Comparison of ENCODE assay signal across 8 cellular contexts in the genomic region with DNA sequence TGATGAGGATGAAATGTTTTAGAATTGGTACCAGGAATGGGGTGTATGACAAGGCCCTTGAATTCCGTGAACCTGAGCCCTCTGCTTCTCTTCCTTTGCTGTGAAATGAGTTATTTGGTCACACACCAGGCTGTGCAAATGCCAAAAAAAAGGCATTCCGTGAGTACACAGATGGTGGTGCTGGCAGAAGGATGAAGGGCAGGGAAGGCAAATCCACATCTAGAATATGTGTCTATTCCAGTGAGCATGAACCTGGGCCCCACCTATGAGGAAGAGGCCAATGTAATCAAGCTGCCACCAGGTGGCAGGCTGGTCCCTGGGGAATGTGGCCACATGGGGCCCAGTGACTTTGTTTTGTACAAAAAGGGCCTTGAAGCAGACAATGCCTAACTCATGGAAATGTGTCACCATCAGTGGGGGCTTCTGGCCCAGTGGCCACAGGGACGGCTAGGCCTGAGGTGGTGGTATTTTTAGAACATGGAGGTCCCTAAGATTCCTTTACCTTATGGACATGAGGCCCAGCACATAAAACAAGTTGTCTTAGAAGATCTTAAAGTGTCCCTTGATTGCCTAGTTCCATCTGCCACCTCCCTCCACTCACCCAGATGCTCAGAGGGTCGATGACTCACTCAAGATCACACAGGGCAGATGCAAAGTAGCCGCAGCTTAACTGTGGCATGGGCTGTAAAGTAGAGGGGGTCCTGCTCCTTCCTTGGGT. TPM values are rescaled to one million over a fixed set of nuclear protein-coding genes. Genes with fewer than 3 reads are reported as not detected.
DNase-seq lines count a peak whose midpoint lies in the region; ATAC-seq and TF ChIP-seq lines count a peak whose summit lies in the region.

No MANE protein-coding gene starts in this region.

- WGBS in psoas muscle, 3 donors, result 68 to 74% (median 69%) methylated on average over 5 of the region's 5 CpGs

- peak; percentile 70 for TF ChIP-seq CTCF in psoas muscle (IDR thresholded peaks at IDR 0.05)

- H3K36me3 ChIP-seq in SJSA1, result no peaks in the 10 kb centered on the region
- no peaks in the 10 kb centered on the region for H3K36me3 ChIP-seq in psoas muscle (ENCODE audit: insufficient read depth in 1 of 2, low read depth in 1 of 2)

- H3K9me3 ChIP-seq in SJSA1 (replicated peaks) (0 out of 2 replicates have a peak, but pooled peaks cover 4% of the 10 kb centered on the region), psoas muscle (no peaks in the 10 kb centered on the region)

- H3K27me3 ChIP-seq in SJSA1 (replicated peaks) (no peaks in the 10 kb centered on the region), psoas muscle (ENCODE audit: insufficient read depth in 3 of 3, low read length in 2 of 3) (peaks cover 0 to 17% (median 0%) of the 10 kb centered on the region in 3 donors)

- H3K4me3 ChIP-seq in SJSA1 (no peak overlapping the region), psoas muscle (no peak overlapping the region)

- peaks cover 15% of the 10 kb centered on the region for H3K4me1 ChIP-seq in SJSA1 (replicated peaks)
- peaks cover 6% of the 10 kb centered on the region for H3K4me1 ChIP-seq in psoas muscle

- DNase-seq in DMS 273 (lab: John Stamatoyannopoulos, UW; ENCODE audit: unreplicated experiment) (peak; percentile 73), HuH-7 (ENCODE audit: low spot score) (peak; percentile 88), SJSA1 (ENCODE audit: low read depth in 1 of 2, low spot score in 2 of 2) (peak; percentile 74 to 75), glomerular endothelial cell (ENCODE audit: extremely low read depth, low read depth, low spot score) (peak; percentile 56), psoas muscle (peak; percentile 58 to 73), NCI-H187 (lab: John Stamatoyannopoulos, UW) (no peak)
- DNase-seq in activated naive CD4-positive, alpha-beta T cell (lab: John Stamatoyannopoulos, UW), result peak; percentile 30 to 75 (median 56)

- H3K27ac ChIP-seq in SJSA1 (no peak overlapping the region), psoas muscle (no peak overlapping the region)

- intact Hi-C loops in psoas muscle (cut with DNase I), result loop anchor here (1.0 to 5.0 kb wide), 4 partner anchors 36 to 94 kb away; a partner anchor contains a TSS

- peak; percentile 44 to 59 (median 50) for ATAC-seq in psoas muscle
- ATAC-seq in HG02763 (IDR thresholded peaks at IDR 0.05; ENCODE audit: unreplicated experiment), result no peak

RNA-seq across cellular contexts. Expression of a gene that starts 3.9 kb away (rescaled TPM):
- total RNA-seq in SJSA1 (2014; rRNA removed; shearing (Covaris generic)), result 9.2 and 9.5 TPM in 2 replicates
- 18.8 and 26.4 TPM in 2 replicates for total RNA-seq in glomerular endothelial cell
- total RNA-seq in psoas muscle, result 1 to 10 TPM; 5.7 to 9.8 (median 8.2) TPM
- 10 to 100 TPM in 1 of 3 donors, 1 to 10 TPM in 2; 6.1 to 13.8 (median 8.8) TPM for polyA plus RNA-seq in psoas muscle

RNA-seq across cellular contexts. Expression of a gene that starts 5.7 kb away (rescaled TPM):
- 3.4 and 16.2 TPM in 2 replicates for total RNA-seq in SJSA1 (2014; rRNA removed; shearing (Covaris generic))
- 12.0 and 18.8 TPM in 2 replicates for total RNA-seq in glomerular endothelial cell
- total RNA-seq in psoas muscle, result 1 to 10 TPM; 1.3 to 2.9 (median 2.1) TPM
- 10 to 100 TPM in 1 of 3 donors, 1 to 10 TPM in 1, under 1 TPM in 1; 0.38 to 75.0 (median 1.3) TPM for polyA plus RNA-seq in psoas muscle

RNA-seq across cellular contexts. Expression of a gene that starts 34.3 kb away (rescaled TPM):
- 1.9 and 4.5 TPM in 2 replicates for total RNA-seq in SJSA1 (2014; rRNA removed; shearing (Covaris generic))
- total RNA-seq in glomerular endothelial cell (1.8 and 2.5 TPM in 2 replicates), psoas muscle (under 1 TPM; 0.17 to 0.88 (median 0.54) TPM)
- 1 to 10 TPM; 1.4 to 2.6 (median 1.5) TPM for polyA plus RNA-seq in psoas muscle

RNA-seq across cellular contexts. Expression of a gene that starts 34.4 kb away (rescaled TPM):
- total RNA-seq in SJSA1 (2014; rRNA removed; shearing (Covaris generic)), result 46.2 and 48.6 TPM in 2 replicates
- total RNA-seq in glomerular endothelial cell, result 25.1 and 26.9 TPM in 2 replicates
- 10 to 100 TPM in 3 of 4 donors, 1 to 10 TPM in 1; 4.3 to 68.7 (median 17.7) TPM for total RNA-seq in psoas muscle
- polyA plus RNA-seq in psoas muscle, result 100 to 1,000 TPM in 1 of 3 donors, 10 to 100 TPM in 2; 50.8 to 156 (median 71.3) TPM

RNA-seq across cellular contexts. Expression of a gene that starts 34.4 kb away (rescaled TPM):
- total RNA-seq in SJSA1 (2014; rRNA removed; shearing (Covaris generic)), result 12.1 and 37.2 TPM in 2 replicates
- total RNA-seq in glomerular endothelial cell (75.7 and 116 TPM in 2 replicates), psoas muscle (100 to 1,000 TPM; 107 to 146 (median 121) TPM)
- 10 to 100 TPM; 21.6 to 35.5 (median 32.3) TPM for polyA plus RNA-seq in psoas muscle

Comparison
In these comparisons a context has a peak if more than half of its experiments do, and no peak if none do; other contexts are left out.
1. DNase-seq: peak in DMS 273 (single experiment), HuH-7 (single experiment), SJSA1 (2 of 2), activated naive CD4-positive, alpha-beta T cell (4 of 4), glomerular endothelial cell (single experiment) and psoas muscle (2 of 2); none in NCI-H187 (0 of 2).